Comparison of ENCODE assay signal across 18 cellular contexts in genomic region chr14:31000629-31001338, GRCh38. TPM values are rescaled to one million over a fixed set of nuclear protein-coding genes. Genes with fewer than 3 reads are reported as not detected.
DNase-seq lines count a peak whose midpoint lies in the region; TF ChIP-seq lines count a peak whose summit lies in the region.
"Had no signal": no experiment of that assay in that cellular context is flagged by ENCODE, and none has a peak within 500 bp of the region (broad histone marks: within the 10 kb centered on the region; RNA-seq: fewer than 3 reads in every experiment).

No MANE protein-coding gene starts in this region.

- H3K9ac ChIP-seq in endodermal cell (ENCODE audit: extremely low read depth, low read length, poor library complexity, severe bottlenecking), result no peak overlapping the region
- H3K9ac ChIP-seq: BLaER1 treated with 17β-estradiol and CSF1 and Interleukin-3, amounts not matched to agents 10 nM and 100 nM; KMS-11 had no signal

- peaks cover 24% of the 10 kb centered on the region for H3K36me3 Mint-ChIP-seq in activated naive CD4-positive, alpha-beta T cell treated with anti-CD3 and anti-CD28 coated beads, Interleukin-2, amount 50 U/mL, for 24 hours
- H3K36me3 Mint-ChIP-seq in endodermal cell (ENCODE audit: low read depth), result peaks cover 48% of the 10 kb centered on the region
- peaks cover 42% of the 10 kb centered on the region for H3K36me3 Mint-ChIP-seq in progenitor cell of endocrine pancreas (ENCODE audit: insufficient read depth)

- peaks cover 59% of the 10 kb centered on the region for H3K36me3 ChIP-seq in endodermal cell (ENCODE audit: control insufficient read depth, insufficient read depth, low read length)

- H3K4me1 ChIP-seq in endodermal cell (ENCODE audit: control insufficient read depth, insufficient read depth, low read length), result no peaks in the 10 kb centered on the region

- H3K27me3 ChIP-seq in endodermal cell (ENCODE audit: control insufficient read depth, insufficient read depth, low read length, poor library complexity, severe bottlenecking), result no peaks in the 10 kb centered on the region
- H3K27me3 ChIP-seq: BLaER1 treated with 17β-estradiol and CSF1 and Interleukin-3, amounts not matched to agents 10 nM and 100 nM; SJSA1 had no signal

- H3K27me3 Mint-ChIP-seq in activated naive CD4-positive, alpha-beta T cell treated with anti-CD3 and anti-CD28 coated beads, Interleukin-2, amount 50 U/mL, for 24 hours, result no peaks in the 10 kb centered on the region
- no peaks in the 10 kb centered on the region for H3K27me3 Mint-ChIP-seq in endodermal cell (ENCODE audit: insufficient read depth)
- no peaks in the 10 kb centered on the region for H3K27me3 Mint-ChIP-seq in progenitor cell of endocrine pancreas

- CTCF ChIA-PET in HEK293T (lab: Yijun Ruan, JAX), result no interaction called here

- WGBS in endodermal cell (ENCODE audit: insufficient coverage in 1 of 2, insufficient read length in 1 of 2), 2 experiments, result 24 to 60% methylated on average over 1 to 3 of the region's 3 CpGs

- peak overlapping the region; percentile 15 for H3K4me3 Mint-ChIP-seq in activated naive CD4-positive, alpha-beta T cell treated with anti-CD3 and anti-CD28 coated beads, Interleukin-2, amount 50 U/mL, for 24 hours
- no peak overlapping the region for H3K4me3 Mint-ChIP-seq in endodermal cell
- H3K4me3 Mint-ChIP-seq in progenitor cell of endocrine pancreas (ENCODE audit: low read depth), result no peak overlapping the region

- H3K9me3 Mint-ChIP-seq in activated naive CD4-positive, alpha-beta T cell treated with anti-CD3 and anti-CD28 coated beads, Interleukin-2, amount 50 U/mL, for 24 hours, result no peaks in the 10 kb centered on the region
- H3K9me3 Mint-ChIP-seq in endodermal cell (peaks cover 22% of the 10 kb centered on the region), progenitor cell of endocrine pancreas (ENCODE audit: low read depth) (peaks cover 15% of the 10 kb centered on the region)

- no peak overlapping the region for H3K27ac ChIP-seq in endodermal cell (ENCODE audit: low read depth, low read length)
- H3K27ac ChIP-seq: BLaER1 treated with 17β-estradiol and CSF1 and Interleukin-3, amounts not matched to agents 10 nM and 100 nM; KMS-11; RWPE1; SJSA1 had no signal

- H3K4me1 Mint-ChIP-seq in activated naive CD4-positive, alpha-beta T cell treated with anti-CD3 and anti-CD28 coated beads, Interleukin-2, amount 50 U/mL, for 24 hours, result peaks cover 41% of the 10 kb centered on the region
- H3K4me1 Mint-ChIP-seq in endodermal cell (peaks cover 38% of the 10 kb centered on the region), progenitor cell of endocrine pancreas (ENCODE audit: low read depth) (peaks cover 13% of the 10 kb centered on the region)

- POLR2A ChIA-PET in HEK293T (lab: Yijun Ruan, JAX), result interaction anchor here (1.3 to 1.7 kb wide), 2 partner anchors 12 to 25 kb away, joined by 3 to 8 read pairs; partner anchors contain the start of genes AP4S1 and STRN3

- H3K4me3 ChIP-seq in endodermal cell (ENCODE audit: low read length), result peak overlapping the region; percentile 6
- H3K4me3 ChIP-seq: BLaER1 treated with 17β-estradiol and CSF1 and Interleukin-3, amounts not matched to agents 10 nM and 100 nM; GM12878; SJSA1 had no signal

- no peak overlapping the region for H3K27ac Mint-ChIP-seq in activated naive CD4-positive, alpha-beta T cell treated with anti-CD3 and anti-CD28 coated beads, Interleukin-2, amount 50 U/mL, for 24 hours
- H3K27ac Mint-ChIP-seq in endodermal cell (peak overlapping the region; percentile 31), progenitor cell of endocrine pancreas (peak overlapping the region; percentile 79)

- TF ChIP-seq CTCF in endodermal cell (conservative IDR thresholded peaks at IDR 0.05), result no peak
- TF ChIP-seq CTCF in progenitor cell of endocrine pancreas (IDR thresholded peaks at IDR 0.05; ENCODE audit: unreplicated experiment), result no peak

- H3K9me3 ChIP-seq in endodermal cell (ENCODE audit: control insufficient read depth, low read length), result peaks cover 27% of the 10 kb centered on the region

- no peak for DNase-seq in activated naive CD4-positive, alpha-beta T cell treated with Interleukin-2 at 50 U/mL for 16 hours
- no peak for DNase-seq in HEK293T (ENCODE audit: extremely low spot score)
- no peak for DNase-seq in endodermal cell
- no peak for DNase-seq in progenitor cell of endocrine pancreas (ENCODE audit: low spot score, unreplicated experiment)
- no peak for DNase-seq in RKO (ENCODE audit: low spot score)
- DNase-seq in D341Med (ENCODE audit: low spot score), result no peak
- DNase-seq: GDM1, NCI-H1092 treated with DMSO at 0.1 percent for 48 hours, NCI-H1694 treated with DMSO at 0.1 percent for 48 hours, NCI-H2107, NCI-H69, OCI-M1 had no signal

TF ChIP-seq in HEK293T, 16 proteins besides CTCF, POLR2A, EP300 and RAD21:
- no peak for TF ChIP-seq ELF4 (IDR thresholded peaks at IDR 0.05)
- no peak for TF ChIP-seq LEF1 (IDR thresholded peaks at IDR 0.05; ENCODE audit: borderline replicate concordance)
- no peak for TF ChIP-seq TARDBP (IDR thresholded peaks at IDR 0.05)
- TF ChIP-seq FOXK2 (IDR thresholded peaks at IDR 0.05), result no peak
- TF ChIP-seq PKNOX1 (IDR thresholded peaks at IDR 0.05), result peak; percentile 43
- TF ChIP-seq ZNF384 (IDR thresholded peaks at IDR 0.05), result peak; percentile 94
- TF ChIP-seq CTBP1 (IDR thresholded peaks at IDR 0.05; ENCODE audit: borderline replicate concordance), result peak; percentile 71
- TF ChIP-seq SP1 (IDR thresholded peaks at IDR 0.05), result no peak
- 0 out of 2 replicates have a peak, but pooled peaks have one; percentile 34 for TF ChIP-seq FOXA1 (IDR thresholded peaks at IDR 0.05)

RNA-seq across cellular contexts. Expression of gene AP4S1, which starts 24.7 kb away (rescaled TPM):
- total RNA-seq in endodermal cell, result 10 to 100 TPM in 1 of 2 donors, 1 to 10 TPM in 1; 7.6 to 11.1 TPM
- 4.0 TPM for polyA plus RNA-seq in endodermal cell (2013, experiment 1 of 2)
- polyA plus RNA-seq in endodermal cell (2013, experiment 2 of 2), result 5.1 TPM
- 12.0 and 12.9 TPM in 2 replicates for total RNA-seq in progenitor cell of endocrine pancreas

RNA-seq across cellular contexts. Expression of gene STRN3, which starts 25.4 kb away (rescaled TPM):
- total RNA-seq in endodermal cell (10 to 100 TPM; 56.5 to 58.9 TPM), progenitor cell of endocrine pancreas (46.7 and 54.8 TPM in 2 replicates)
- 39.3 TPM for polyA plus RNA-seq in endodermal cell (2013, experiment 1 of 2)
- 36.0 TPM for polyA plus RNA-seq in endodermal cell (2013, experiment 2 of 2)
